In genomic region chr7:24858108-24858977, GRCh38 we compare ENCODE assay signal across 19 cellular contexts.
"Had no signal": no experiment of that assay in that cellular context is flagged by ENCODE, and none has a peak within 500 bp of the region (broad histone marks: within the 10 kb centered on the region; RNA-seq: fewer than 3 reads in every experiment).

No MANE protein-coding gene starts in this region.

- H3K79me2 ChIP-seq: hepatocyte had no signal

- DNase-seq: activated CD4-positive, alpha-beta T cell treated with anti-CD3 and anti-CD28 coated beads, Interleukin-2, amount 10 ng/mL, durations not matched to agents 7 days and 5 days; activated CD4-positive, CD25-positive, alpha-beta regulatory T cell; activated naive CD4-positive, alpha-beta T cell treated with anti-CD3 and anti-CD28 coated beads, Interleukin-2, amount 50 U/mL, for 16 hours; effector memory CD4-positive, alpha-beta T cell; left colon; mammary epithelial cell; natural killer cell; nucleus accumbens; sigmoid colon; stimulated activated CD4-positive, alpha-beta T cell treated with anti-CD3 and anti-CD28 coated beads, Interleukin-12 subunit alpha, Interleukin-12 subunit beta, amount 100 ng/mL, for 4 hours; stimulated activated naive CD4-positive, alpha-beta T cell; substantia nigra; transverse colon had no signal

- H3K27ac Mint-ChIP-seq: activated CD4-positive, alpha-beta T cell treated with anti-CD3 and anti-CD28 coated beads, Interleukin-2, amount 10 ng/mL, durations not matched to agents 7 days and 5 days; activated T-helper 2 cell treated with anti-CD3 and anti-CD28 coated beads, Interferon-gamma antibody, Interleukin-2, Interleukin-4, amounts not matched to agents 10 μg/mL and 5 μg/mL and 100 μg/mL, durations not matched to agents 14 hours and 24 hours and 36 hours; brain had no signal

- H2AFZ ChIP-seq: hepatocyte had no signal

- H3K27me3 Mint-ChIP-seq: activated CD4-positive, alpha-beta T cell treated with anti-CD3 and anti-CD28 coated beads, Interleukin-2, amount 10 ng/mL, durations not matched to agents 7 days and 5 days; central memory CD8-positive, alpha-beta T cell had no signal

- ATAC-seq: left colon had no signal

- H3K4me2 ChIP-seq: hepatocyte had no signal

- H3K4me3 Mint-ChIP-seq: activated CD4-positive, alpha-beta T cell treated with anti-CD3 and anti-CD28 coated beads, Interleukin-2, amount 10 ng/mL, durations not matched to agents 7 days and 5 days; brain; central memory CD8-positive, alpha-beta T cell; natural killer cell had no signal

- H3K9me3 ChIP-seq: prostate gland, sigmoid colon, transverse colon had no signal

- H3K36me3 ChIP-seq: prostate gland, sigmoid colon, transverse colon had no signal

- H3K27ac ChIP-seq: epithelial cell of prostate, hepatocyte, prostate gland, sigmoid colon, transverse colon had no signal

- H3K4me3 ChIP-seq: hepatocyte, prostate gland, sigmoid colon, transverse colon had no signal

- H3K27me3 ChIP-seq: hepatocyte, sigmoid colon, transverse colon had no signal

- H3K9me3 Mint-ChIP-seq: activated CD4-positive, alpha-beta T cell treated with anti-CD3 and anti-CD28 coated beads, Interleukin-2, amount 10 ng/mL, durations not matched to agents 7 days and 5 days; activated T-helper 2 cell treated with anti-CD3 and anti-CD28 coated beads, Interferon-gamma antibody, Interleukin-2, Interleukin-4, amounts not matched to agents 10 μg/mL and 5 μg/mL and 100 μg/mL, durations not matched to agents 14 hours and 24 hours and 36 hours; central memory CD8-positive, alpha-beta T cell; natural killer cell had no signal

- H3K4me1 ChIP-seq: prostate gland, transverse colon had no signal
